Comparison of ENCODE assay signal across 25 cellular contexts in the genomic region with DNA sequence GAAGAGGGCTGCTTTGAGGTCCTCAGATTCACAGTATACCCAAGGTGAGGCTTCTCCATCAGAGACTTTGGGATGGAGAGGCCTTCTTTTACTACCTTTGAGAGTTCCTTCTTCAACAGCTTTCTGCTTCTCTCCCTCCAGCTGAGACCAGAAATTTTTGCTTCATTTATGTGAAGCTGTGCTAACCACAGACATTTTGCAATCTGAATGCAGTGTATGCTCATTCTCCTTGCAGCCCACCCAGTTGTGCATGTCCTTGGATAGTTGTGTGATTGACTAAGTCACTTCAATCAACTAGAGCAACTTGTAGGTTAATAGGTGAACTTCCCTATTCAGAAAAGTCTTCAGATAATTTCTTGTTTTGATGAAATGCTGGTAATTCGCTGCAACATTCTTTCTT. TPM values are rescaled to one million over a fixed set of nuclear protein-coding genes. Genes with fewer than 3 reads are reported as not detected.
DNase-seq lines count a peak whose midpoint lies in the region; FAIRE-seq and TF ChIP-seq lines count a peak whose summit lies in the region.
"Had no signal": no experiment of that assay in that cellular context is flagged by ENCODE, and none has a peak within 500 bp of the region (broad histone marks: within the 10 kb centered on the region; RNA-seq: fewer than 3 reads in every experiment).

No MANE protein-coding gene starts in this region.

- peaks cover 4% of the 10 kb centered on the region for H3K27me3 Mint-ChIP-seq in endothelial cell (ENCODE audit: unreplicated experiment)
- H3K27me3 Mint-ChIP-seq: activated CD8-positive, alpha-beta T cell treated with anti-CD3 and anti-CD28 coated beads for 36 hours; activated naive CD8-positive, alpha-beta T cell treated with anti-CD3 and anti-CD28 coated beads for 36 hours; brain; T-cell had no signal

- H3K4me3 ChIP-seq in skeletal muscle cell (ENCODE audit: low read depth, low read length), result no peak overlapping the region
- H3K4me3 ChIP-seq: colonic mucosa, esophagus squamous epithelium, GM23338, transverse colon had no signal

- H3K4me3 Mint-ChIP-seq in endothelial cell (ENCODE audit: unreplicated experiment), result peak overlapping the region; percentile 38
- H3K4me3 Mint-ChIP-seq: activated CD8-positive, alpha-beta T cell treated with anti-CD3 and anti-CD28 coated beads for 36 hours; activated naive CD8-positive, alpha-beta T cell treated with anti-CD3 and anti-CD28 coated beads for 36 hours; brain; GM23338; T-cell had no signal

- H3K4me1 Mint-ChIP-seq in endothelial cell (ENCODE audit: unreplicated experiment), result peaks cover 83% of the 10 kb centered on the region
- H3K4me1 Mint-ChIP-seq: GM23338 had no signal

- DNase-seq in SIG-M5 treated with dmso at 0.1 percent for 504 hours (lab: John Stamatoyannopoulos, UW; ENCODE audit: unreplicated experiment) (peak; percentile 19), SIG-M5 (lab: John Stamatoyannopoulos, UW) (no peak), NOMO-1 treated with dmso at 0.1 percent for 144 hours (lab: John Stamatoyannopoulos, UW; ENCODE audit: unreplicated experiment) (peak; percentile 22), endothelial cell (ENCODE audit: low spot score) (no peak), skeletal muscle cell (ENCODE audit: low read depth) (peak; percentile 41), D721Med (ENCODE audit: insufficient read length, low spot score) (no peak), globus pallidus (ENCODE audit: low spot score) (no peak)
- DNase-seq in effector CD4-positive, alpha-beta T cell, result no peak
- DNase-seq: 8988T; activated CD4-positive, alpha-beta T cell treated with anti-CD3 and anti-CD28 coated beads for 1 hour; activated CD8-positive, alpha-beta T cell treated with anti-CD3 and anti-CD28 coated beads for 36 hours; activated effector memory CD4-positive, alpha-beta T cell treated with Interleukin-2 at 50 U/mL for 16 hours; activated naive CD8-positive, alpha-beta T cell treated with anti-CD3 and anti-CD28 coated beads for 36 hours; colonic mucosa; esophagus squamous epithelium; GF-D8; NCI-H187; NCI-H2227 treated with DMSO at 0.1 percent for 48 hours; NCI-H69; Right ventricle myocardium superior; stimulated activated CD8-positive, alpha-beta memory T cell treated with anti-CD3 and anti-CD28 coated beads, Interleukin-4, amount 100 ng/mL, for 48 hours; T-cell; transverse colon had no signal

- peaks cover 46% of the 10 kb centered on the region for H3K36me3 Mint-ChIP-seq in endothelial cell (ENCODE audit: low read depth, unreplicated experiment)
- H3K36me3 Mint-ChIP-seq: activated naive CD8-positive, alpha-beta T cell treated with anti-CD3 and anti-CD28 coated beads for 36 hours; brain; T-cell had no signal

- peak overlapping the region; percentile 67 for H3K27ac Mint-ChIP-seq in endothelial cell (ENCODE audit: unreplicated experiment)
- H3K27ac Mint-ChIP-seq: activated CD8-positive, alpha-beta T cell treated with anti-CD3 and anti-CD28 coated beads for 36 hours; activated naive CD8-positive, alpha-beta T cell treated with anti-CD3 and anti-CD28 coated beads for 36 hours; brain; GM23338; T-cell had no signal

- TF ChIP-seq CTCF in endothelial cell (IDR thresholded peaks at IDR 0.05; ENCODE audit: unreplicated experiment) (no peak), D721Med (IDR thresholded peaks at IDR 0.05; ENCODE audit: insufficient read depth, missing control alignments) (no peak)

- H3K9me3 Mint-ChIP-seq in endothelial cell (ENCODE audit: unreplicated experiment), result no peaks in the 10 kb centered on the region
- H3K9me3 Mint-ChIP-seq: activated CD8-positive, alpha-beta T cell treated with anti-CD3 and anti-CD28 coated beads for 36 hours; activated naive CD8-positive, alpha-beta T cell treated with anti-CD3 and anti-CD28 coated beads for 36 hours; brain; GM23338; T-cell had no signal

- FAIRE-seq in D721Med (lab: Jason Lieb, UNC), result no peak

RNA-seq across cellular contexts. Expression of a gene that starts 20.1 kb away (rescaled TPM):
- 203 TPM for total RNA-seq in endothelial cell (ENCODE audit: unreplicated experiment)

Comparison
In these comparisons a context has a peak if more than half of its experiments do, and no peak if none do; other contexts are left out.
1. DNase-seq: peak in SIG-M5 treated with dmso at 0.1 percent for 504 hours (single experiment), NOMO-1 treated with dmso at 0.1 percent for 144 hours (single experiment) and skeletal muscle cell (single experiment); none in SIG-M5 (single experiment), endothelial cell (single experiment), D721Med (single experiment), globus pallidus (single experiment) and effector CD4-positive, alpha-beta T cell (single experiment).